In genomic region chr9:62843145-62843544, GRCh38 we compare ENCODE assay signal across 7 cellular contexts.
A peak's percentile ranks its signal among the peaks of the same experiment; 100 is the strongest.
DNase-seq lines count a peak whose midpoint lies in the region; ATAC-seq, FAIRE-seq and TF ChIP-seq lines count a peak whose summit lies in the region.
"Not testable (repeated sequence)": the region's sequence is repeated elsewhere in the genome, so short reads cannot be mapped to it uniquely, and the experiment has no call there.

No MANE protein-coding gene starts in this region.

- H2BK20ac ChIP-seq in H1 (ENCODE audit: low read length) = not testable (repeated sequence)

- not testable (repeated sequence) for H3K4ac ChIP-seq in H1 (replicated peaks; ENCODE audit: insufficient read length, low read depth, low read length)

- H3K23ac ChIP-seq in H1 (ENCODE audit: insufficient read length) = not testable (repeated sequence)

- WGBS in H1 (ENCODE audit: extremely low coverage in 1 of 2, insufficient coverage in 1 of 2, insufficient read length in 1 of 2, insufficient replicate concordance in 2 of 2, low coverage in 1 of 2, low lambda C conversion rate in 2 of 2, missing lambda C conversion rate in 1 of 2), 2 experiments = 29% methylated on average over 9 of the region's 9 CpGs; no CpG with 5 or more reads in 1 of the 2 experiments
- WGBS in esophagus muscularis mucosa = 56% methylated on average over 9 of the region's 9 CpGs
- 74 to 85% (median 84%) methylated on average over 9 of the region's 9 CpGs for WGBS in spleen, 5 donors

- not testable (repeated sequence) for H3K79me2 ChIP-seq in GM23338 (replicated peaks; ENCODE audit: insufficient read depth); H1 (ENCODE audit: control insufficient read depth in 1 of 2, insufficient read depth in 2 of 2, low read length in 2 of 2)

- H3K4me1 Mint-ChIP-seq in GM23338 = not testable (repeated sequence)

- H3K14ac ChIP-seq in H1 (ENCODE audit: insufficient read length) = not testable (repeated sequence)

- intact Hi-C loops in esophagus muscularis mucosa (cut with DNase I); spleen (cut with DNase I; ENCODE audit: low total_unique reads); vagina (cut with DNase I): not testable (repeated sequence)

- not testable (repeated sequence) for TF ChIP-seq CTCF in GM23338 (conservative IDR thresholded peaks at IDR 0.05; ENCODE audit: low read depth in 2 of 2); H1 (IDR thresholded peaks at IDR 0.05; ENCODE audit: control extremely low read depth in 1 of 3, insufficient read depth in 1 of 3, low read depth in 1 of 3, low read length in 3 of 3); esophagus muscularis mucosa (IDR thresholded peaks at IDR 0.05); spleen (IDR thresholded peaks at IDR 0.05 in 8 of 11, conservative IDR thresholded peaks at IDR 0.05 in 3 of 11); vagina (IDR thresholded peaks at IDR 0.05)

- FAIRE-seq in H1 (lab: Jason Lieb, UNC) = not testable (repeated sequence)

- not testable (repeated sequence) for H3F3A ChIP-seq in GM23338 (replicated peaks; ENCODE audit: low read depth)

- not testable (repeated sequence) for H3K36me3 ChIP-seq in GM23338 (ENCODE audit: insufficient read depth); H1 (ENCODE audit: control insufficient read depth in 2 of 4, insufficient read depth in 4 of 4, low read length in 3 of 4); esophagus muscularis mucosa; spleen; vagina

- not testable (repeated sequence) for H2BK5ac ChIP-seq in H1 (ENCODE audit: low read depth, low read length)

- H3K36me3 Mint-ChIP-seq in GM23338 (ENCODE audit: low read depth) = not testable (repeated sequence)

- CTCF ChIA-PET in H1 (lab: Charles Lee; ENCODE audit: partially characterized antibody) = not testable (repeated sequence)

- H3K9ac ChIP-seq in H1 (replicated peaks in 1 of 4; ENCODE audit: extremely low read depth in 1 of 4, low read depth in 3 of 4, low read length in 3 of 4) = not testable (repeated sequence)

- not testable (repeated sequence) for H4K91ac ChIP-seq in H1 (replicated peaks; ENCODE audit: insufficient read length, low read length)

- H3K9me3 Mint-ChIP-seq in GM23338 = not testable (repeated sequence)

- H3K27me3 Mint-ChIP-seq in GM23338 (ENCODE audit: insufficient read depth, low read depth, poor library complexity) = peaks cover 57% of the 10 kb centered on the region

- not testable (repeated sequence) for H3K9me3 ChIP-seq in H1 (ENCODE audit: insufficient read depth in 2 of 2, low read depth in 1 of 2, low read length in 1 of 2); vagina
- peaks cover 0 to 11% (median 9%) of the 10 kb centered on the region in 4 donors for H3K9me3 ChIP-seq in esophagus muscularis mucosa
- peaks cover 0 to 18% (median 12%) of the 10 kb centered on the region in 8 donors for H3K9me3 ChIP-seq in spleen

- not testable (repeated sequence) for H3K4me3 ChIP-seq in GM23338; H1 (ENCODE audit: extremely low read depth in 1 of 4, insufficient read depth in 2 of 4, low read depth in 3 of 4, low read length in 4 of 4); esophagus muscularis mucosa; spleen; vagina

- H2AFZ ChIP-seq in GM23338; H1 (ENCODE audit: low read length): not testable (repeated sequence)

- not testable (repeated sequence) for H2BK12ac ChIP-seq in H1 (ENCODE audit: low read depth, low read length)

- H2BK15ac ChIP-seq in H1 (ENCODE audit: low read length) = not testable (repeated sequence)

- H3K27ac ChIP-seq in GM23338 (ENCODE audit: low read depth); H1 (ENCODE audit: low read depth, low read length); esophagus muscularis mucosa (replicated peaks in 1 of 4); spleen; vagina: not testable (repeated sequence)

- TF ChIP-seq RAD21 in H1 (IDR thresholded peaks at IDR 0.05 in 1 of 2, conservative IDR thresholded peaks at IDR 0.05 in 1 of 2; ENCODE audit: low read depth in 2 of 2, low read length in 2 of 2) = not testable (repeated sequence)

- H3K18ac ChIP-seq in H1 (ENCODE audit: extremely low read depth, low read length) = not testable (repeated sequence)

- not testable (repeated sequence) for H3K56ac ChIP-seq in H1 (replicated peaks; ENCODE audit: insufficient read length, low read depth, low read length)

- H3K27me3 ChIP-seq in GM23338 (ENCODE audit: insufficient read depth) = peaks cover 83% of the 10 kb centered on the region
- peaks cover 18 to 44% (median 30%) of the 10 kb centered on the region in 4 experiments for H3K27me3 ChIP-seq in H1 (replicated peaks in 1 of 4; ENCODE audit: control insufficient read depth in 3 of 4, extremely low read depth in 1 of 4, insufficient read depth in 3 of 4, low read length in 3 of 4)
- H3K27me3 ChIP-seq in esophagus muscularis mucosa = peaks cover 0 to 36% (median 2%) of the 10 kb centered on the region in 4 donors
- H3K27me3 ChIP-seq in spleen (replicated peaks in 1 of 7) = peaks cover 0 to 30% (median 0%) of the 10 kb centered on the region in 7 donors
- not testable (repeated sequence) for H3K27me3 ChIP-seq in vagina

- not testable (repeated sequence) for H4K8ac ChIP-seq in H1 (ENCODE audit: extremely low read depth, insufficient read depth, low read length)

- not testable (repeated sequence) for H3K4me2 ChIP-seq in GM23338; H1 (ENCODE audit: insufficient read depth in 1 of 2, low read depth in 2 of 2, low read length in 2 of 2)

- ATAC-seq in GM23338 = peak; percentile 9; the same call in 2 of the 3 replicates

- peaks cover 10% of the 10 kb centered on the region for H4K20me1 ChIP-seq in GM23338 (replicated peaks; ENCODE audit: insufficient read depth)
- H4K20me1 ChIP-seq in H1 (replicated peaks in 1 of 2; ENCODE audit: control insufficient read depth in 1 of 2, insufficient read depth in 2 of 2, low read length in 2 of 2) = not testable (repeated sequence)

- not testable (repeated sequence) for H3K4me1 ChIP-seq in GM23338 (ENCODE audit: insufficient read depth); H1 (replicated peaks in 1 of 4; ENCODE audit: control insufficient read depth in 3 of 4, insufficient read depth in 4 of 4, low read length in 3 of 4); esophagus muscularis mucosa; spleen; vagina

- H3K4me3 Mint-ChIP-seq in GM23338 = not testable (repeated sequence)

- not testable (repeated sequence) for H3K23me2 ChIP-seq in H1 (ENCODE audit: low read depth, low read length)

- H2AK5ac ChIP-seq in H1 (ENCODE audit: low read depth, low read length) = not testable (repeated sequence)

- H3K9me2 ChIP-seq in GM23338 (ENCODE audit: insufficient read depth) = not testable (repeated sequence)

- not testable (repeated sequence) for H4K5ac ChIP-seq in H1 (ENCODE audit: insufficient read length, low read depth, low read length)

- not testable (repeated sequence) for TF ChIP-seq EP300 in H1 (IDR thresholded peaks at IDR 0.05; ENCODE audit: borderline replicate concordance in 1 of 2, low read depth in 2 of 2, low read length in 2 of 2); esophagus muscularis mucosa (IDR thresholded peaks at IDR 0.05)

- DNase-seq in GM23338 (ENCODE audit: low spot score) (peak; percentile 32), esophagus muscularis mucosa (ENCODE audit: extremely low spot score) (peak; percentile 86), islet precursor cell (peak; percentile 41), medulla oblongata (ENCODE audit: extremely low spot score) (peak; percentile 1), spleen (peak; percentile 76), vagina (ENCODE audit: extremely low spot score in 2 of 2) (peak; percentile 77 to 94)
- not testable (repeated sequence) for DNase-seq in H1 (ENCODE audit: low read depth in 1 of 2, low spot score in 2 of 2)

- TF ChIP-seq POLR2A in H1 (IDR thresholded peaks at IDR 0.05; ENCODE audit: control extremely low read depth in 1 of 2, low read depth in 2 of 2, low read length in 2 of 2); esophagus muscularis mucosa (IDR thresholded peaks at IDR 0.05; ENCODE audit: low read depth); spleen (IDR thresholded peaks at IDR 0.05); vagina (IDR thresholded peaks at IDR 0.05): not testable (repeated sequence)

- H2BK120ac ChIP-seq in H1 (replicated peaks; ENCODE audit: low read depth, low read length) = not testable (repeated sequence)

- POLR2A ChIA-PET in H1 (lab: Charles Lee; ENCODE audit: partially characterized antibody) = not testable (repeated sequence)

- not testable (repeated sequence) for H3K79me1 ChIP-seq in H1 (ENCODE audit: low read depth, low read length)

- not testable (repeated sequence) for H3K27ac Mint-ChIP-seq in GM23338

TF ChIP-seq in GM23338, 12 proteins besides CTCF, POLR2A, EP300 and RAD21:
- TF ChIP-seq EZH2 (IDR thresholded peaks at IDR 0.05; ENCODE audit: low read depth, unreplicated experiment) = peak; percentile 95
- TF ChIP-seq EZH2phosphoT487 (IDR thresholded peaks at IDR 0.05; ENCODE audit: unreplicated experiment) = peak; percentile 88

TF ChIP-seq in H1, 55 proteins besides CTCF, POLR2A, EP300 and RAD21:
- peak; percentile 57; the same call in 1 of the 2 replicates for TF ChIP-seq SUZ12 (IDR thresholded peaks at IDR 0.05; ENCODE audit: low read length)
- peak; percentile 69 for TF ChIP-seq EZH2 (IDR thresholded peaks at IDR 0.05; ENCODE audit: low read depth, low read length, severe bottlenecking)
- TF ChIP-seq RNF2 (IDR thresholded peaks at IDR 0.05; ENCODE audit: borderline replicate concordance, low read depth, low read length, missing control alignments, poor library complexity, severe bottlenecking) = peak; percentile 61
